ENCODE assay signal across 21 cellular contexts in the genomic region with DNA sequence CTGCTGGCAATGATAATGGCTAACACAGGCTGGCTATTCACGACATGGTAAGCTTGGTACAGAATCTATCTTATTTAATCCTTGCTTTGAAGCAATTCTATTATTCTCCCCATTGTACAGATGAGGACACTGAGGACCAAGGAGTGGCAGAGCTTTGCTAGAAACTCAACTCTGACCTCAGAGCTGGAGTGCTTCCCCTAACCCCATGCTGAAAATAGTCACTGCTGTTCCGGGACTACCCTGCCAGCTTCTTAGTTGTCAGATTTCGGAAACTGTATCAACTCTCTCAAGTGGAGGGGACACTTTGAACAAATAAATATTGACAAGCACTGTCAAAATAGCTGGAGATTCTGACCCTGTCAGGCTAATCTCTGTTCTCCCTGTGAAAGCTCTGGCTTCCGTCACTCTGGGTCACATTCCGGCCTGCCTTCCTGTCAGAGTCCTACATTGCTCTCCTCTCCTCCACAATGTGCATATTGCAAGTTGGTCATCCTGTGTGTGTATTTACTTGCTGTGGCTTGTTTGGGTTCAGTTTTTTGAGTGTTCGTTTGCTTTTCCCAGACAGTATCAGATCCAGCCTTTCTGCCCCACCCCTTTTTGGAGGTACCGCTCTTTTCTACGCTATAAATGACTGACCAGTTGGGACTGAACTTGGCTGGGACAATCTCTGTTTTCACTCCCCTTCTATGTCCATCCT.
DNase-seq lines count a peak whose midpoint lies in the region; ATAC-seq, FAIRE-seq and TF ChIP-seq lines count a peak whose summit lies in the region.
"Had no signal": no experiment of that assay in that cellular context is flagged by ENCODE, and none has a peak within 500 bp of the region (broad histone marks: within the 10 kb centered on the region; RNA-seq: fewer than 3 reads in every experiment).

No MANE protein-coding gene starts in this region.

- no peak overlapping the region; the same call in 2 of the 3 replicates for H3K4me2 ChIP-seq in A549

- H3K27me3 ChIP-seq in liver (ENCODE audit: control insufficient read depth in 4 of 4, insufficient read depth in 4 of 4, low read length in 3 of 4) (no peaks in the 10 kb centered on the region), stomach (no peaks in the 10 kb centered on the region)

- 93% methylated on average over 8 of the region's 8 CpGs for WGBS in A549 (ENCODE audit: missing lambda C conversion rate)
- WGBS in liver = 63% methylated on average over 8 of the region's 8 CpGs
- 58 to 68% (median 63%) methylated on average over 8 of the region's 8 CpGs for WGBS in stomach, 5 donors

- H3K4me3 ChIP-seq in A549 (no peak overlapping the region), liver (ENCODE audit: low read depth in 1 of 3, low read length in 3 of 3) (no peak overlapping the region), stomach (no peak overlapping the region)

- POLR2A ChIA-PET in A549 (lab: Yijun Ruan, JAX) = interaction anchor here (1.4 kb wide), 1 partner anchor 95 kb away, joined by 3 read pairs; no protein-coding TSS in a partner anchor

- TF ChIP-seq EP300 in A549 (IDR thresholded peaks at IDR 0.05) = no peak
- TF ChIP-seq EP300 in stomach (IDR thresholded peaks at IDR 0.05) = no peak

- CTCF ChIA-PET in A549 (lab: Yijun Ruan, JAX) = no interaction called here

- TF ChIP-seq RAD21 in A549 (conservative IDR thresholded peaks at IDR 0.05 in 1 of 2, IDR thresholded peaks at IDR 0.05 in 1 of 2) (no peak), liver (IDR thresholded peaks at IDR 0.05) (peak in 1 of 2 donors; percentile 38)

- no peak overlapping the region for H3K9ac ChIP-seq in liver (ENCODE audit: low read depth in 1 of 2, low read length in 2 of 2)

- H3K36me3 ChIP-seq in liver (ENCODE audit: control insufficient read depth in 4 of 4, insufficient read depth in 3 of 4, low read depth in 1 of 4, low read length in 3 of 4) = no peaks in the 10 kb centered on the region
- no peaks in the 10 kb centered on the region for H3K36me3 ChIP-seq in stomach

- H3K27ac ChIP-seq in A549 (peak overlapping the region; percentile 68 to 73; a peak in 3 of 6 replicates), liver (ENCODE audit: low read depth in 1 of 2, low read length in 2 of 2) (no peak overlapping the region), stomach (peak overlapping the region in 4 of 5 donors; percentile 41 to 67 (median 60))

- DNase-seq in A549 (ENCODE audit: low read depth in 1 of 2, low spot score in 1 of 2) (no peak), Right ventricle myocardium superior (no peak), stomach (no peak), D341Med (ENCODE audit: low spot score) (no peak), posterior vena cava (ENCODE audit: low spot score) (no peak)
- DNase-seq: activated B cell treated with CpG ODN at 0.5 μM for 24 hours; activated CD4-positive, alpha-beta T cell treated with anti-CD3 and anti-CD28 coated beads, Interleukin-2, amount 50 U/mL, for 4 hours; activated naive CD4-positive, alpha-beta T cell treated with anti-CD3 and anti-CD28 coated beads, Interleukin-2, amount 50 U/mL, for 16 hours; AML-193; anterior cingulate cortex; CD4-positive, alpha-beta memory T cell; NCI-H1105 treated with DMSO at 0.1 percent for 48 hours; NCI-H2107; PC-3; SHP77 treated with DMSO at 0.1 percent for 48 hours; small intestine; SW 1271; T1000 had no signal

- no peak for TF ChIP-seq POLR2A in A549 (IDR thresholded peaks at IDR 0.05; ENCODE audit: low read length)
- no peak for TF ChIP-seq POLR2A in stomach (IDR thresholded peaks at IDR 0.05)

- intact Hi-C loops in Right ventricle myocardium superior (cut with DNase I) = no loop called here
- intact Hi-C loops in stomach (cut with DNase I; ENCODE audit: low total_unique reads) = no loop called here
- intact Hi-C loops in posterior vena cava (cut with DNase I) = no loop called here

- H3K9me3 ChIP-seq in A549 (no peaks in the 10 kb centered on the region), liver (ENCODE audit: control insufficient read depth in 4 of 4, low read length in 3 of 4) (no peaks in the 10 kb centered on the region), stomach (no peaks in the 10 kb centered on the region)

- no peak for FAIRE-seq in A549 (lab: Jason Lieb, UNC)
- FAIRE-seq: small intestine had no signal

- ATAC-seq in A549 (no peak), Right ventricle myocardium superior (ENCODE audit: poor library complexity) (peak; percentile 89), HG03175 (IDR thresholded peaks at IDR 0.05; ENCODE audit: unreplicated experiment) (no peak), GM18511 (IDR thresholded peaks at IDR 0.05; ENCODE audit: unreplicated experiment) (no peak)
- ATAC-seq: PC-3 had no signal

- H3K4me1 ChIP-seq in A549 (peaks cover 21% of the 10 kb centered on the region), liver (ENCODE audit: control insufficient read depth in 4 of 4, insufficient read depth in 4 of 4, low read length in 3 of 4) (no peaks in the 10 kb centered on the region), stomach (peaks cover 0 to 21% (median 7%) of the 10 kb centered on the region in 4 donors)

- TF ChIP-seq CTCF in A549 (IDR thresholded peaks at IDR 0.05) (no peak), liver (IDR thresholded peaks at IDR 0.05; ENCODE audit: low read depth, low read length, missing input control) (no peak), stomach (IDR thresholded peaks at IDR 0.05) (no peak)

TF ChIP-seq in A549, 52 proteins besides CTCF, POLR2A, EP300 and RAD21 (continues in another document):
- TF ChIP-seq NPAS2 (CRISPR knock-in tag; IDR thresholded peaks at IDR 0.05; ENCODE audit: borderline replicate concordance) (no peak), FOSL2 (IDR thresholded peaks at IDR 0.05) (no peak), FOSL2 (CRISPR knock-in tag; IDR thresholded peaks at IDR 0.05) (no peak), MAFK (IDR thresholded peaks at IDR 0.05; ENCODE audit: partially characterized antibody) (no peak)
- TF ChIP-seq, protein P1, sequence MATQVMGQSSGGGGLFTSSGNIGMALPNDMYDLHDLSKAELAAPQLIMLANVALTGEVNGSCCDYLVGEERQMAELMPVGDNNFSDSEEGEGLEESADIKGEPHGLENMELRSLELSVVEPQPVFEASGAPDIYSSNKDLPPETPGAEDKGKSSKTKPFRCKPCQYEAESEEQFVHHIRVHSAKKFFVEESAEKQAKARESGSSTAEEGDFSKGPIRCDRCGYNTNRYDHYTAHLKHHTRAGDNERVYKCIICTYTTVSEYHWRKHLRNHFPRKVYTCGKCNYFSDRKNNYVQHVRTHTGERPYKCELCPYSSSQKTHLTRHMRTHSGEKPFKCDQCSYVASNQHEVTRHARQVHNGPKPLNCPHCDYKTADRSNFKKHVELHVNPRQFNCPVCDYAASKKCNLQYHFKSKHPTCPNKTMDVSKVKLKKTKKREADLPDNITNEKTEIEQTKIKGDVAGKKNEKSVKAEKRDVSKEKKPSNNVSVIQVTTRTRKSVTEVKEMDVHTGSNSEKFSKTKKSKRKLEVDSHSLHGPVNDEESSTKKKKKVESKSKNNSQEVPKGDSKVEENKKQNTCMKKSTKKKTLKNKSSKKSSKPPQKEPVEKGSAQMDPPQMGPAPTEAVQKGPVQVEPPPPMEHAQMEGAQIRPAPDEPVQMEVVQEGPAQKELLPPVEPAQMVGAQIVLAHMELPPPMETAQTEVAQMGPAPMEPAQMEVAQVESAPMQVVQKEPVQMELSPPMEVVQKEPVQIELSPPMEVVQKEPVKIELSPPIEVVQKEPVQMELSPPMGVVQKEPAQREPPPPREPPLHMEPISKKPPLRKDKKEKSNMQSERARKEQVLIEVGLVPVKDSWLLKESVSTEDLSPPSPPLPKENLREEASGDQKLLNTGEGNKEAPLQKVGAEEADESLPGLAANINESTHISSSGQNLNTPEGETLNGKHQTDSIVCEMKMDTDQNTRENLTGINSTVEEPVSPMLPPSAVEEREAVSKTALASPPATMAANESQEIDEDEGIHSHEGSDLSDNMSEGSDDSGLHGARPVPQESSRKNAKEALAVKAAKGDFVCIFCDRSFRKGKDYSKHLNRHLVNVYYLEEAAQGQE (IDR thresholded peaks at IDR 0.05) = no peak

TF ChIP-seq in liver, 16 proteins besides CTCF, POLR2A, EP300 and RAD21:
- TF ChIP-seq, protein P2, sequence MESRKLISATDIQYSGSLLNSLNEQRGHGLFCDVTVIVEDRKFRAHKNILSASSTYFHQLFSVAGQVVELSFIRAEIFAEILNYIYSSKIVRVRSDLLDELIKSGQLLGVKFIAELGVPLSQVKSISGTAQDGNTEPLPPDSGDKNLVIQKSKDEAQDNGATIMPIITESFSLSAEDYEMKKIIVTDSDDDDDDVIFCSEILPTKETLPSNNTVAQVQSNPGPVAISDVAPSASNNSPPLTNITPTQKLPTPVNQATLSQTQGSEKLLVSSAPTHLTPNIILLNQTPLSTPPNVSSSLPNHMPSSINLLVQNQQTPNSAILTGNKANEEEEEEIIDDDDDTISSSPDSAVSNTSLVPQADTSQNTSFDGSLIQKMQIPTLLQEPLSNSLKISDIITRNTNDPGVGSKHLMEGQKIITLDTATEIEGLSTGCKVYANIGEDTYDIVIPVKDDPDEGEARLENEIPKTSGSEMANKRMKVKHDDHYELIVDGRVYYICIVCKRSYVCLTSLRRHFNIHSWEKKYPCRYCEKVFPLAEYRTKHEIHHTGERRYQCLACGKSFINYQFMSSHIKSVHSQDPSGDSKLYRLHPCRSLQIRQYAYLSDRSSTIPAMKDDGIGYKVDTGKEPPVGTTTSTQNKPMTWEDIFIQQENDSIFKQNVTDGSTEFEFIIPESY (IDR thresholded peaks at IDR 0.05) = no peak
- peak; percentile 16 to 35 for TF ChIP-seq RXRA (IDR thresholded peaks at IDR 0.05)
- no peak for TF ChIP-seq FOXA1 (IDR thresholded peaks at IDR 0.05)
- TF ChIP-seq, protein P3, sequence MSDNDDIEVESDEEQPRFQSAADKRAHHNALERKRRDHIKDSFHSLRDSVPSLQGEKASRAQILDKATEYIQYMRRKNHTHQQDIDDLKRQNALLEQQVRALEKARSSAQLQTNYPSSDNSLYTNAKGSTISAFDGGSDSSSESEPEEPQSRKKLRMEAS (IDR thresholded peaks at IDR 0.05) = no peak
- peak; percentile 88 for TF ChIP-seq NR2F2 (IDR thresholded peaks at IDR 0.05)
- TF ChIP-seq YY1 (IDR thresholded peaks at IDR 0.05) = no peak
- peak; percentile 41 for TF ChIP-seq SP1 (IDR thresholded peaks at IDR 0.05)
- TF ChIP-seq FOXA2 (IDR thresholded peaks at IDR 0.05) = no peak
- no peak for TF ChIP-seq HNF4G (IDR thresholded peaks at IDR 0.05)

Comparison
In these comparisons a context has a peak if more than half of its experiments do, and no peak if none do; other contexts are left out.
1. H3K27ac ChIP-seq: peak in A549 (2 of 2) and stomach (4 of 5); none in liver (0 of 2).